Comparison of ENCODE assay signal across 16 cellular contexts in the genomic region with DNA sequence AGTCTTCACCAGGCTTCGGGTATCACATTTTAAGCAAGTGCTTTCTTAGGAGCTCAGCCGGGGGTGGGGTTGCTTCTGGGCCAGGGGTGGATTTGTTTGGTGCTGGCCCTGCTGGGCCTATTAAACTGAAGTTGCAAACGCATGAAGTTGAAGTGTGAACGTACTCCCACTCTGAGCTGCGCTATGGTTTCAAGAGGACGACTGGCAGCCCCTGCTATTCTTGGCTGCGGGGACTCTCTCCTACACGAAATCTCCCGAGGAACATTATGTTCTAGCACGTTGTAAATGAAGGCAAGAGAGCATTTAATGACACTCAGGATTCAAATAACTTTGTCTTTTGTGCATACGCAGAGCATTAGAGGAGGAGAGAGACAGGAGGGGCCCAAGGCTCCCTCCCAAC.
"Had no signal": no experiment of that assay in that cellular context is flagged by ENCODE, and none has a peak within 500 bp of the region (broad histone marks: within the 10 kb centered on the region; RNA-seq: fewer than 3 reads in every experiment).

No MANE protein-coding gene starts in this region.

- H3K36me3 ChIP-seq: ascending aorta, cardiac muscle cell, ovary, SJCRH30 had no signal

- H3K4me1 ChIP-seq: ascending aorta, SJCRH30 had no signal

- H3K4me1 Mint-ChIP-seq: activated naive CD8-positive, alpha-beta T cell treated with anti-CD3 and anti-CD28 coated beads, Interleukin-2, amount 10 ng/mL, durations not matched to agents 7 days and 5 days; stimulated activated memory B cell treated with anti-CD40 and anti-IgM and Interleukin-4, amounts not matched to agents 10 μg/mL and 1 μg/mL and 100 μg/mL, for 72 hours had no signal

- H3K4me3 Mint-ChIP-seq: activated CD4-positive, alpha-beta memory T cell treated with anti-CD3 and anti-CD28 coated beads for 36 hours; activated naive CD8-positive, alpha-beta T cell treated with anti-CD3 and anti-CD28 coated beads, Interleukin-2, amount 10 ng/mL, durations not matched to agents 7 days and 5 days; activated T-cell treated with anti-CD3 and anti-CD28 coated beads, Interleukin-2, amount 50 U/mL, for 72 hours; natural killer cell treated with Interleukin-12 subunit alpha and Interleukin-12 subunit beta and Interleukin-15 and Interleukin-18, amount 100 ng/mL, for 72 hours; stimulated activated memory B cell treated with anti-CD40 and anti-IgM and Interleukin-4, amounts not matched to agents 10 μg/mL and 1 μg/mL and 100 μg/mL, for 72 hours; T-helper 2 cell treated with Interferon-gamma antibody and Interleukin-4, amounts not matched to agents 5 μg/mL and 100 μg/mL, for 36 hours had no signal

- H3K9me3 ChIP-seq: ascending aorta, ovary, SJCRH30 had no signal

- H3K36me3 Mint-ChIP-seq: activated CD4-positive, alpha-beta memory T cell treated with anti-CD3 and anti-CD28 coated beads for 36 hours; activated naive CD8-positive, alpha-beta T cell treated with anti-CD3 and anti-CD28 coated beads, Interleukin-2, amount 10 ng/mL, durations not matched to agents 7 days and 5 days; natural killer cell treated with Interleukin-12 subunit alpha and Interleukin-12 subunit beta and Interleukin-15 and Interleukin-18, amount 100 ng/mL, for 72 hours; stimulated activated memory B cell treated with anti-CD40 and anti-IgM and Interleukin-4, amounts not matched to agents 10 μg/mL and 1 μg/mL and 100 μg/mL, for 72 hours had no signal

- H3K27me3 Mint-ChIP-seq: activated CD4-positive, alpha-beta memory T cell treated with anti-CD3 and anti-CD28 coated beads for 36 hours; activated naive CD8-positive, alpha-beta T cell treated with anti-CD3 and anti-CD28 coated beads, Interleukin-2, amount 10 ng/mL, durations not matched to agents 7 days and 5 days; natural killer cell treated with Interleukin-12 subunit alpha and Interleukin-12 subunit beta and Interleukin-15 and Interleukin-18, amount 100 ng/mL, for 72 hours; stimulated activated memory B cell treated with anti-CD40 and anti-IgM and Interleukin-4, amounts not matched to agents 10 μg/mL and 1 μg/mL and 100 μg/mL, for 72 hours had no signal

- H3K27ac Mint-ChIP-seq: activated CD4-positive, alpha-beta memory T cell treated with anti-CD3 and anti-CD28 coated beads for 36 hours; activated naive CD8-positive, alpha-beta T cell treated with anti-CD3 and anti-CD28 coated beads, Interleukin-2, amount 10 ng/mL, durations not matched to agents 7 days and 5 days; activated T-cell treated with anti-CD3 and anti-CD28 coated beads, Interleukin-2, amount 50 U/mL, for 72 hours; natural killer cell treated with Interleukin-12 subunit alpha and Interleukin-12 subunit beta and Interleukin-15 and Interleukin-18, amount 100 ng/mL, for 72 hours; stimulated activated memory B cell treated with anti-CD40 and anti-IgM and Interleukin-4, amounts not matched to agents 10 μg/mL and 1 μg/mL and 100 μg/mL, for 72 hours; T-helper 2 cell treated with Interferon-gamma antibody and Interleukin-4, amounts not matched to agents 5 μg/mL and 100 μg/mL, for 36 hours had no signal

- H3K27ac ChIP-seq: ascending aorta, cardiac muscle cell, ovary, SJCRH30 had no signal

- H3K9me3 Mint-ChIP-seq: activated CD4-positive, alpha-beta memory T cell treated with anti-CD3 and anti-CD28 coated beads for 36 hours; activated naive CD8-positive, alpha-beta T cell treated with anti-CD3 and anti-CD28 coated beads, Interleukin-2, amount 10 ng/mL, durations not matched to agents 7 days and 5 days; stimulated activated memory B cell treated with anti-CD40 and anti-IgM and Interleukin-4, amounts not matched to agents 10 μg/mL and 1 μg/mL and 100 μg/mL, for 72 hours; T-helper 2 cell treated with Interferon-gamma antibody and Interleukin-4, amounts not matched to agents 5 μg/mL and 100 μg/mL, for 36 hours had no signal

- DNase-seq: activated CD4-positive, alpha-beta memory T cell treated with anti-CD3 and anti-CD28 coated beads for 36 hours; activated CD4-positive, alpha-beta T cell treated with anti-CD3 and anti-CD28 coated beads for 1 hour; activated naive CD8-positive, alpha-beta T cell treated with anti-CD3 and anti-CD28 coated beads, Interleukin-2, amount 10 ng/mL, durations not matched to agents 7 days and 5 days; activated T-cell treated with anti-CD3 and anti-CD28 coated beads, Interleukin-2, amount 50 U/mL, for 72 hours; cortex of kidney; ovary; retina; SJCRH30; SW 1271; trophoblast cell had no signal

- H3K4me3 ChIP-seq: ascending aorta, cardiac muscle cell, ovary, SJCRH30, smooth muscle cell had no signal

- H3K27me3 ChIP-seq: ascending aorta, cardiac muscle cell, ovary had no signal
